16 cellular contexts compared by ENCODE assay signal in the genomic region with DNA sequence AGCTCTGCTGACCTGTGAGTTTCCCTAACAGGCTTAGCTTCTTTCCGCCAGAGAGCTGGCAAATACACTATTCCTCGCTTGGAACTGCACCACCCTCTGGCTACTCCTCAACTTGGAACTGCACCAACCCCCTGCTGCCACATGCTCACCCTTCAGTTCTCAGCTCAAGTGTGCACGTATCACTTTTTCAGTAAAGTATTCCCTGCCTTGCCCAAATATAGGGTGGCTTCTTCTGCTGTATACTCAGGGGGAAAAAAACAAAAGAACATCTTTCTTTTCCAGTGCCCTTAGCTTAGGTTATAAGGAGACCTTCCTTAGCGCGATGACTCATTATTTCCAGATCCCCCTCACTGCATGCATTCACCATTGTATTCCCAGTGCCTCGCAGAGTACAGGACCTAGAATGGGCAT. TPM values are rescaled to one million over a fixed set of nuclear protein-coding genes. Genes with fewer than 3 reads are reported as not detected.
DNase-seq lines count a peak whose midpoint lies in the region; ATAC-seq and TF ChIP-seq lines count a peak whose summit lies in the region.
"Had no signal": no experiment of that assay in that cellular context is flagged by ENCODE, and none has a peak within 500 bp of the region (broad histone marks: within the 10 kb centered on the region; RNA-seq: fewer than 3 reads in every experiment).

No MANE protein-coding gene starts in this region.

- no peak overlapping the region for H3K27ac Mint-ChIP-seq in stimulated activated memory B cell treated with anti-CD40 and anti-IgM and Interleukin-4, amounts not matched to agents 10 μg/mL and 1 μg/mL and 100 μg/mL, for 72 hours
- H3K27ac Mint-ChIP-seq: activated CD4-positive, alpha-beta T cell treated with anti-CD3 and anti-CD28 coated beads, Interleukin-2, amount 10 ng/mL, durations not matched to agents 24 days and 14 days; memory B cell; T-cell had no signal

- H2AFZ ChIP-seq in smooth muscle cell (ENCODE audit: low read depth): no peak overlapping the region

- H3K36me3 ChIP-seq in A673 (ENCODE audit: insufficient read depth, low read length, poor library complexity, severe bottlenecking) (no peaks in the 10 kb centered on the region), smooth muscle cell (ENCODE audit: low read depth) (no peaks in the 10 kb centered on the region)
- H3K36me3 ChIP-seq: transverse colon had no signal

- H3K4me3 ChIP-seq in A673 (ENCODE audit: low read depth, low read length, poor library complexity, severe bottlenecking) (no peak overlapping the region), epithelial cell of esophagus (ENCODE audit: low read length) (no peak overlapping the region), smooth muscle cell (no peak overlapping the region)
- H3K4me3 ChIP-seq: transverse colon had no signal

- peaks cover 57% of the 10 kb centered on the region for H4K20me1 ChIP-seq in smooth muscle cell (ENCODE audit: low read depth)

- TF ChIP-seq CTCF in A673 (conservative IDR thresholded peaks at IDR 0.05; ENCODE audit: low read depth, low read length) (peak; percentile 39), epithelial cell of esophagus (IDR thresholded peaks at IDR 0.05; ENCODE audit: insufficient read depth, low read depth, low read length, missing control alignments) (no peak), smooth muscle cell (IDR thresholded peaks at IDR 0.05; ENCODE audit: borderline replicate concordance, insufficient read depth, poor library complexity, severe bottlenecking) (no peak)

- intact Hi-C loops in A673 (cut with micrococcal nuclease; ENCODE audit: unreplicated experiment): no loop called here

- CTCF ChIA-PET in A673 (lab: Charles Lee): no interaction called here

- 90% methylated on average over 6 of the region's 6 CpGs for WGBS in smooth muscle cell (ENCODE audit: low lambda C conversion rate)

- BruUV-seq in A673 (replicated peaks; lab: Mats Ljungman, UMichigan): no TSS peak

- H3K9ac ChIP-seq in smooth muscle cell (ENCODE audit: low read depth): no peak overlapping the region

- POLR2A ChIA-PET in A673 (lab: Charles Lee; ENCODE audit: low non-redundant PET): no interaction called here

- ATAC-seq in stimulated activated memory B cell treated with anti-CD40 and anti-IgM and Interleukin-4, amounts not matched to agents 10 μg/mL and 1 μg/mL and 100 μg/mL, for 72 hours: no peak
- ATAC-seq in GM18861 (IDR thresholded peaks at IDR 0.05; ENCODE audit: unreplicated experiment): no peak
- ATAC-seq in GM18858 (IDR thresholded peaks at IDR 0.05; ENCODE audit: unreplicated experiment): no peak
- ATAC-seq: T-cell had no signal

- H3F3A ChIP-seq in smooth muscle cell (ENCODE audit: low read depth): peaks cover 4% of the 10 kb centered on the region

- H3K27me3 ChIP-seq in A673 (replicated peaks; ENCODE audit: insufficient read depth, low read depth, low read length, poor library complexity) (peaks cover 7% of the 10 kb centered on the region), smooth muscle cell (ENCODE audit: low read depth) (no peaks in the 10 kb centered on the region)
- H3K27me3 ChIP-seq: transverse colon had no signal

- no peak overlapping the region for H3K4me3 Mint-ChIP-seq in stimulated activated memory B cell treated with anti-CD40 and anti-IgM and Interleukin-4, amounts not matched to agents 10 μg/mL and 1 μg/mL and 100 μg/mL, for 72 hours
- H3K4me3 Mint-ChIP-seq: activated CD4-positive, alpha-beta T cell treated with anti-CD3 and anti-CD28 coated beads, Interleukin-2, amount 10 ng/mL, durations not matched to agents 24 days and 14 days; memory B cell; T-cell had no signal

- H3K27ac ChIP-seq in A673 (ENCODE audit: low read depth, low read length, poor library complexity, severe bottlenecking) (no peak overlapping the region), smooth muscle cell (ENCODE audit: low read depth) (no peak overlapping the region)
- H3K27ac ChIP-seq: HL-60 had no signal

- H3K9me3 Mint-ChIP-seq in stimulated activated memory B cell treated with anti-CD40 and anti-IgM and Interleukin-4, amounts not matched to agents 10 μg/mL and 1 μg/mL and 100 μg/mL, for 72 hours: peaks cover 10% of the 10 kb centered on the region

- DNase-seq in A673 (ENCODE audit: low spot score) (peak; percentile 62), NCI-H1092 (lab: John Stamatoyannopoulos, UW) (peak; percentile 16), epithelial cell of esophagus (ENCODE audit: low read depth) (peak; percentile 20), myocyte (ENCODE audit: low read depth) (peak; percentile 71), smooth muscle cell (lab: John Stamatoyannopoulos, UW; ENCODE audit: unreplicated experiment) (no peak)
- DNase-seq: activated CD4-positive, alpha-beta T cell treated with anti-CD3 and anti-CD28 coated beads, Interleukin-2, amount 10 ng/mL, durations not matched to agents 24 days and 14 days; activated effector memory CD4-positive, alpha-beta T cell treated with Interleukin-2 at 50 U/mL for 16 hours; AML-193; retina; T-cell; transverse colon had no signal

- H3K4me1 ChIP-seq in A673 (ENCODE audit: insufficient read depth, low read length, poor library complexity, severe bottlenecking) (no peaks in the 10 kb centered on the region), smooth muscle cell (ENCODE audit: low read depth) (no peaks in the 10 kb centered on the region)
- H3K4me1 ChIP-seq: transverse colon had no signal

- H3K27me3 Mint-ChIP-seq in stimulated activated memory B cell treated with anti-CD40 and anti-IgM and Interleukin-4, amounts not matched to agents 10 μg/mL and 1 μg/mL and 100 μg/mL, for 72 hours: no peaks in the 10 kb centered on the region

- no peaks in the 10 kb centered on the region for H3K4me1 Mint-ChIP-seq in stimulated activated memory B cell treated with anti-CD40 and anti-IgM and Interleukin-4, amounts not matched to agents 10 μg/mL and 1 μg/mL and 100 μg/mL, for 72 hours
- H3K4me1 Mint-ChIP-seq: activated CD4-positive, alpha-beta T cell treated with anti-CD3 and anti-CD28 coated beads, Interleukin-2, amount 10 ng/mL, durations not matched to agents 24 days and 14 days; memory B cell had no signal

- H3K9me3 ChIP-seq in A673 (ENCODE audit: low read depth, low read length, poor library complexity, severe bottlenecking) (no peaks in the 10 kb centered on the region), smooth muscle cell (replicated peaks; ENCODE audit: low read depth) (no peaks in the 10 kb centered on the region)
- H3K9me3 ChIP-seq: transverse colon had no signal

- H3K4me2 ChIP-seq in smooth muscle cell: no peak overlapping the region

- H3K79me2 ChIP-seq in smooth muscle cell (ENCODE audit: low read depth): peaks cover 8% of the 10 kb centered on the region

- peaks cover 5% of the 10 kb centered on the region for H3K36me3 Mint-ChIP-seq in stimulated activated memory B cell treated with anti-CD40 and anti-IgM and Interleukin-4, amounts not matched to agents 10 μg/mL and 1 μg/mL and 100 μg/mL, for 72 hours
- H3K36me3 Mint-ChIP-seq: T-cell had no signal

RNA-seq across cellular contexts. Expression of gene GNAS-AS1, which starts 21.2 kb away (rescaled TPM):
- total RNA-seq in A673 (2021): 6.7 and 7.1 TPM in 2 replicates
- not detected in 2 replicates for total RNA-seq in myocyte
- not detected for polyA plus RNA-seq in myocyte (2012)
- 0.13 and 0.40 TPM in 2 replicates for total RNA-seq in smooth muscle cell
- 0.35 TPM in 1 of 2 replicates, not detected in the other for polyA plus RNA-seq in smooth muscle cell

RNA-seq across cellular contexts. Expression of gene GNAS, which starts 23.0 kb away (rescaled TPM):
- total RNA-seq in A673 (2021): 1,108 and 1,144 TPM in 2 replicates
- total RNA-seq in myocyte: 684 and 714 TPM in 2 replicates
- 1,372 TPM for polyA plus RNA-seq in myocyte (2012)
- total RNA-seq in smooth muscle cell: 1,103 and 1,240 TPM in 2 replicates
- polyA plus RNA-seq in smooth muscle cell: 1,914 and 1,960 TPM in 2 replicates
